In genomic region chr21:46635324-46636180, GRCh38 we compare ENCODE assay signal across 8 cellular contexts. TPM values are rescaled to one million over a fixed set of nuclear protein-coding genes. Genes with fewer than 3 reads are reported as not detected.
DNase-seq lines count a peak whose midpoint lies in the region; ATAC-seq and TF ChIP-seq lines count a peak whose summit lies in the region.

Gene PRMT2, plus strand, starts transcription at chr21:46635674. Its CDS starts 1,278 bp downstream, at chr21:46636952.

- H3K4me3 ChIP-seq in AG04449 (ENCODE audit: low read depth, low read length) (peak within 1 kb of the TSS; percentile 100), iPS-18a (ENCODE audit: low read length) (peak within 1 kb of the TSS; percentile 93), skeletal muscle satellite cell (ENCODE audit: low read length) (peak within 1 kb of the TSS; percentile 99)

- H3K36me3 ChIP-seq in iPS-18a (ENCODE audit: control insufficient read depth, low read depth, low read length): peaks cover 4% of the 10 kb centered on the region
- peaks cover 10% of the 10 kb centered on the region for H3K36me3 ChIP-seq in skeletal muscle satellite cell (ENCODE audit: insufficient read depth, low read length)

- H3K27ac ChIP-seq in VCaP (peak within 1 kb of the TSS; percentile 95), iPS-18a (ENCODE audit: low read length) (peak within 1 kb of the TSS; percentile 84)

- H3K9me3 ChIP-seq in iPS-18a (ENCODE audit: control insufficient read depth, low read depth, low read length) (no peaks in the 10 kb centered on the region), skeletal muscle satellite cell (replicated peaks; ENCODE audit: low read length) (no peaks in the 10 kb centered on the region)

- DNase-seq in AG04449 (ENCODE audit: low read depth, low spot score) (peak; percentile 63), NCI-H2196 treated with DMSO at 0.1 percent for 48 hours (lab: John Stamatoyannopoulos, UW; ENCODE audit: unreplicated experiment) (peak; percentile 96), T47D (ENCODE audit: low read depth in 1 of 2, low spot score in 1 of 2) (peak; percentile 97 to 99)

- CTCF ChIA-PET in AG04449 (lab: Yijun Ruan, JAX): interaction anchor here (0.8 to 2.1 kb wide), 8 partner anchors 8 to 134 kb away, joined by 3 to 9 read pairs (median 4); no protein-coding TSS in a partner anchor

- peak; percentile 74 for ATAC-seq in GM18873 (IDR thresholded peaks at IDR 0.05; ENCODE audit: low FRiP score, unreplicated experiment)
- peak; percentile 80 for ATAC-seq in HG03139 (IDR thresholded peaks at IDR 0.05; ENCODE audit: unreplicated experiment)

- no peaks in the 10 kb centered on the region for H3K27me3 ChIP-seq in iPS-18a (ENCODE audit: control insufficient read depth, insufficient read depth, low read length)
- no peaks in the 10 kb centered on the region for H3K27me3 ChIP-seq in skeletal muscle satellite cell (ENCODE audit: control insufficient read depth, insufficient read depth, low read length)

- POLR2A ChIA-PET in AG04449 (lab: Yijun Ruan, JAX): interaction anchor here (0.8 to 1.4 kb wide), 4 partner anchors 9 to 27 kb away, joined by 3 to 6 read pairs (median 4); no protein-coding TSS in a partner anchor

- H3K9ac ChIP-seq in iPS-18a (ENCODE audit: low read length): peak within 1 kb of the TSS; percentile 87
- H3K9ac ChIP-seq in skeletal muscle satellite cell (ENCODE audit: low read depth, low read length): peak within 1 kb of the TSS; percentile 97

- TF ChIP-seq CTCF in AG04449 (IDR thresholded peaks at IDR 0.05; ENCODE audit: insufficient read depth, low read length, missing control alignments) (no peak), VCaP (conservative IDR thresholded peaks at IDR 0.05) (no peak)

- peak within 1 kb of the TSS; percentile 92 for H3K4me2 ChIP-seq in skeletal muscle satellite cell (ENCODE audit: low read length)

- in situ Hi-C loops in T47D (cut with HindIII; ENCODE audit: low pct_unique_long_range_greater_than_20kb, low sequenced_read_pairs): no loop called here

- H3K4me1 ChIP-seq in iPS-18a (ENCODE audit: control insufficient read depth, low read depth, low read length): peaks cover 9% of the 10 kb centered on the region
- H3K4me1 ChIP-seq in skeletal muscle satellite cell (ENCODE audit: control insufficient read depth, insufficient read depth, low read length): peaks cover 41% of the 10 kb centered on the region

RNA-seq across cellular contexts. Expression of gene PRMT2, which starts in this region (rescaled TPM):
- 66.4 and 86.4 TPM in 2 replicates for total RNA-seq in skeletal muscle satellite cell (2012; rRNA removed)

Comparison
In these comparisons a context has a peak if more than half of its experiments do, and no peak if none do; other contexts are left out.
1. Peak in every context shown above with its lines: DNase-seq, ATAC-seq, H3K4me3 ChIP-seq and H3K27ac ChIP-seq.